Comparison of ENCODE assay signal across 9 cellular contexts in genomic region chr2:113311191-113311590, GRCh38. TPM values are rescaled to one million over a fixed set of nuclear protein-coding genes. Genes with fewer than 3 reads are reported as not detected.
DNase-seq lines count a peak whose midpoint lies in the region; ATAC-seq, FAIRE-seq and TF ChIP-seq lines count a peak whose summit lies in the region.
"Not testable (repeated sequence)": the region's sequence is repeated elsewhere in the genome, so short reads cannot be mapped to it uniquely, and the experiment has no call there.
"Had no signal": no experiment of that assay in that cellular context is flagged by ENCODE, and none has a peak within 500 bp of the region (broad histone marks: within the 10 kb centered on the region; RNA-seq: fewer than 3 reads in every experiment).

No MANE protein-coding gene starts in this region.

- peaks cover 52% of the 10 kb centered on the region for H3K27me3 Mint-ChIP-seq in activated CD8-positive, alpha-beta memory T cell treated with anti-CD3 and anti-CD28 coated beads, Interleukin-2, amount 10 ng/mL, durations not matched to agents 7 days and 5 days
- peaks cover 61% of the 10 kb centered on the region for H3K27me3 Mint-ChIP-seq in endodermal cell (ENCODE audit: insufficient read depth)
- H3K27me3 Mint-ChIP-seq in nephron progenitor cell (ENCODE audit: low read depth, poor library complexity), result peaks cover 21% of the 10 kb centered on the region

- not testable (repeated sequence) for H3K4me3 ChIP-seq in A549; Karpas-422 (ENCODE audit: low read length); endodermal cell (ENCODE audit: low read length)

- H3K4me2 ChIP-seq in A549; Karpas-422 (ENCODE audit: low read depth, low read length, poor library complexity, severe bottlenecking): not testable (repeated sequence)

- not testable (repeated sequence) for FAIRE-seq in A549 (lab: Jason Lieb, UNC)

- H3K9me3 Mint-ChIP-seq in activated CD8-positive, alpha-beta memory T cell treated with anti-CD3 and anti-CD28 coated beads, Interleukin-2, amount 10 ng/mL, durations not matched to agents 7 days and 5 days (ENCODE audit: low read depth); endodermal cell; nephron progenitor cell: not testable (repeated sequence)

- not testable (repeated sequence) for TF ChIP-seq RAD21 in A549 (conservative IDR thresholded peaks at IDR 0.05 in 1 of 2, IDR thresholded peaks at IDR 0.05 in 1 of 2)

- not testable (repeated sequence) for H3K27me3 ChIP-seq in Karpas-422 (ENCODE audit: low read length)
- peaks cover 38% of the 10 kb centered on the region for H3K27me3 ChIP-seq in endodermal cell (ENCODE audit: control insufficient read depth, insufficient read depth, low read length, poor library complexity, severe bottlenecking)

- peak overlapping the region in 1 of 2 experiments; percentile 46; a peak in 3 of 6 replicates for H3K27ac ChIP-seq in A549
- H3K27ac ChIP-seq in Karpas-422 (ENCODE audit: low read length); endodermal cell (ENCODE audit: low read depth, low read length): not testable (repeated sequence)
- H3K27ac ChIP-seq in RWPE1, result peak overlapping the region; percentile 14; the same call in 1 of the 2 replicates

- H3K4me1 Mint-ChIP-seq in activated CD8-positive, alpha-beta memory T cell treated with anti-CD3 and anti-CD28 coated beads, Interleukin-2, amount 10 ng/mL, durations not matched to agents 7 days and 5 days; endodermal cell: not testable (repeated sequence)
- H3K4me1 Mint-ChIP-seq in nephron progenitor cell, result peaks cover 92% of the 10 kb centered on the region

- not testable (repeated sequence) for H3K36me3 ChIP-seq in Karpas-422 (ENCODE audit: insufficient read depth, low read length); endodermal cell (ENCODE audit: control insufficient read depth, insufficient read depth, low read length)

- not testable (repeated sequence) for H3K79me2 ChIP-seq in Karpas-422 (ENCODE audit: low read length)

- H3K9me2 ChIP-seq in Karpas-422 (replicated peaks; ENCODE audit: insufficient read depth, low read length), result not testable (repeated sequence)

- not testable (repeated sequence) for H3K9ac ChIP-seq in Karpas-422 (ENCODE audit: low read length); endodermal cell (ENCODE audit: extremely low read depth, low read length, poor library complexity, severe bottlenecking)

- not testable (repeated sequence) for H3K27ac Mint-ChIP-seq in activated CD8-positive, alpha-beta memory T cell treated with anti-CD3 and anti-CD28 coated beads, Interleukin-2, amount 10 ng/mL, durations not matched to agents 7 days and 5 days; endodermal cell
- H3K27ac Mint-ChIP-seq in nephron progenitor cell, result peak overlapping the region; percentile 92

- 69% methylated on average over 3 of the region's 3 CpGs for WGBS in A549 (ENCODE audit: missing lambda C conversion rate)
- 86 to 90% methylated on average over 3 of the region's 3 CpGs for WGBS in endodermal cell (ENCODE audit: insufficient coverage in 1 of 2, insufficient read length in 1 of 2), 2 experiments

- H4K20me1 ChIP-seq in Karpas-422 (ENCODE audit: insufficient read depth, low read depth, low read length), result not testable (repeated sequence)

- CTCF ChIA-PET in A549 (lab: Yijun Ruan, JAX), result interaction anchor here (1.4 to 1.5 kb wide), 2 partner anchors 107 kb away, joined by 3 to 5 read pairs; no protein-coding TSS in a partner anchor
- CTCF ChIA-PET in RWPE1 (lab: Yijun Ruan, JAX); activated CD8-positive, alpha-beta memory T cell treated with anti-CD3 and anti-CD28 coated beads, Interleukin-2, amount 10 ng/mL, durations not matched to agents 7 days and 5 days (lab: Charles Lee): not testable (repeated sequence)

- ATAC-seq in A549 (peak; percentile 52 to 76; a peak in 3 of 6 replicates), GM19324 (IDR thresholded peaks at IDR 0.05; ENCODE audit: low FRiP score, unreplicated experiment) (peak; percentile 13)
- peak; percentile 36 for ATAC-seq in activated CD8-positive, alpha-beta memory T cell treated with anti-CD3 and anti-CD28 coated beads, Interleukin-2, amount 10 ng/mL, durations not matched to agents 7 days and 5 days
- peak; percentile 29 for ATAC-seq in stimulated activated naive CD8-positive, alpha-beta T cell treated with anti-CD3 and anti-CD28 coated beads, Interleukin-15, Interleukin-2, amounts not matched to agents 100 U/mL and 50 U/mL, for 24 hours

- not testable (repeated sequence) for DNase-seq in A549 (ENCODE audit: low read depth in 1 of 2, low spot score in 1 of 2); RWPE1 (ENCODE audit: low spot score); activated CD8-positive, alpha-beta memory T cell treated with anti-CD3 and anti-CD28 coated beads, Interleukin-2, amount 10 ng/mL, durations not matched to agents 7 days and 5 days; endodermal cell; nephron progenitor cell; stimulated activated naive CD8-positive, alpha-beta T cell treated with anti-CD3 and anti-CD28 coated beads, Interleukin-15, Interleukin-2, amounts not matched to agents 100 U/mL and 50 U/mL, for 24 hours
- DNase-seq in Karpas-422, result peak; percentile 49

- not testable (repeated sequence) for H2AFZ ChIP-seq in Karpas-422 (ENCODE audit: low read length)

- TF ChIP-seq EP300 in A549 (IDR thresholded peaks at IDR 0.05), result not testable (repeated sequence)

- peaks cover 42% of the 10 kb centered on the region for H3K4me1 ChIP-seq in A549
- not testable (repeated sequence) for H3K4me1 ChIP-seq in Karpas-422 (ENCODE audit: low read length); endodermal cell (ENCODE audit: control insufficient read depth, insufficient read depth, low read length)

- TF ChIP-seq CTCF in A549 (IDR thresholded peaks at IDR 0.05); RWPE1 (conservative IDR thresholded peaks at IDR 0.05; ENCODE audit: low read depth); nephron progenitor cell (IDR thresholded peaks at IDR 0.05): not testable (repeated sequence)
- TF ChIP-seq CTCF in endodermal cell (conservative IDR thresholded peaks at IDR 0.05), result peak; percentile 45

- POLR2A ChIA-PET in A549 (lab: Yijun Ruan, JAX); RWPE1 (lab: Yijun Ruan, JAX; ENCODE audit: low non-redundant PET): not testable (repeated sequence)

- H3K9me3 ChIP-seq in A549; Karpas-422 (ENCODE audit: low read length); endodermal cell (ENCODE audit: control insufficient read depth, low read length): not testable (repeated sequence)

- TF ChIP-seq POLR2A in A549 (IDR thresholded peaks at IDR 0.05; ENCODE audit: low read length), result not testable (repeated sequence)

- not testable (repeated sequence) for H3K36me3 Mint-ChIP-seq in activated CD8-positive, alpha-beta memory T cell treated with anti-CD3 and anti-CD28 coated beads, Interleukin-2, amount 10 ng/mL, durations not matched to agents 7 days and 5 days; endodermal cell (ENCODE audit: low read depth); nephron progenitor cell (ENCODE audit: low read depth)

- not testable (repeated sequence) for H3K4me3 Mint-ChIP-seq in activated CD8-positive, alpha-beta memory T cell treated with anti-CD3 and anti-CD28 coated beads, Interleukin-2, amount 10 ng/mL, durations not matched to agents 7 days and 5 days; endodermal cell; nephron progenitor cell

RNA-seq across cellular contexts. Expression of gene PAX8, which starts 32.5 kb away (rescaled TPM):
- 0.71 and 1.0 TPM in 2 replicates for polyA plus RNA-seq in A549 (2011; rRNA removed)
- polyA plus RNA-seq in A549 (2012; cell fraction: cytosol; rRNA removed), result 0.54 and 0.66 TPM in 2 replicates
- 0.40 and 0.91 TPM in 2 replicates for polyA plus RNA-seq in A549 (2012; cell fraction: nucleus; rRNA removed)
- polyA plus RNA-seq in A549 (2017; fragmentation: RNase III; extraction: RNeasy Plus Mini Kit Qiagen cat#74134 plus additional on column Dnase treatment), result 0.81 to 1.7 TPM (median 1.5 TPM) in 3 replicates
- polyA minus RNA-seq in A549 (2011; rRNA and poly(A)+ RNA removed), result 1.0 and 1.7 TPM in 2 replicates
- total RNA-seq in Karpas-422 (2014; rRNA removed; shearing (Covaris generic); ENCODE audit: low replicate concordance), result 0.90 and 1.5 TPM in 2 replicates
- total RNA-seq in activated CD8-positive, alpha-beta memory T cell treated with anti-CD3 and anti-CD28 coated beads, Interleukin-2, amount 10 ng/mL, durations not matched to agents 7 days and 5 days, result 1 to 10 TPM; 1.6 to 2.1 TPM
- under 1 TPM; 0.09 to 0.11 TPM for total RNA-seq in endodermal cell
- 5.7 TPM for polyA plus RNA-seq in endodermal cell (2013, experiment 1 of 2)
- polyA plus RNA-seq in endodermal cell (2013, experiment 2 of 2), result 6.3 TPM
- total RNA-seq: SJSA1 had no signal

Comparison
In these comparisons a context has a peak if more than half of its experiments do, and no peak if none do; other contexts are left out.
1. ATAC-seq: peak in every context shown above with its lines; median percentile 64 in A549; 36 in activated CD8-positive, alpha-beta memory T cell treated with anti-CD3 and anti-CD28 coated beads, Interleukin-2, amount 10 ng/mL, durations not matched to agents 7 days and 5 days; 29 in stimulated activated naive CD8-positive, alpha-beta T cell treated with anti-CD3 and anti-CD28 coated beads, Interleukin-15, Interleukin-2, amounts not matched to agents 100 U/mL and 50 U/mL, for 24 hours; 13 in GM19324.